ENCODE assay signal across 1 cellular context in genomic region chr11:121669422-121669821, GRCh38.
TF ChIP-seq lines count a peak whose summit lies in the region.

No MANE protein-coding gene starts in this region.

TF ChIP-seq in HCT116, 20 proteins besides CTCF, POLR2A, EP300 and RAD21 (continued from another document):
- TF ChIP-seq SRF (IDR thresholded peaks at IDR 0.05; ENCODE audit: low read depth): no peak
- no peak for TF ChIP-seq CBX3 (IDR thresholded peaks at IDR 0.05; ENCODE audit: low read depth)
